1 cellular context compared by ENCODE assay signal in the genomic region with DNA sequence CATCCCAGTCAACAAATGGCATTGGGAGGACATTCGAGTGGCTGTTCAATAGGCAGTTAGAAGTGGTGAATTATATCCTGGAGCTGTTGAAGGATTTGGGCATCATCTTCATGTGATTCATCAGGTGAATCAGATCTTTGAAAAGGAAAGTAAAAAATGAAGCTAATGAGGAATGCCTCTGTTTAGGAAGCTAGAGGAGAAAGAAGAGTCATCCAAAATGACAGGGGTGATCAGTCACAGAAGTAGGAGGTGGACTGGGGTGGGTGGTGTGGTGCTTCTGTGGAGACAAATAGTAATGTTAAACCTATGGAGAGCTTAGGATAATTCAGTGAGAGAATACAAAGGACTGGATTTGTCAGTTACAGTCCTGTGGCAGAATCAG.
TF ChIP-seq lines count a peak whose summit lies in the region.

No MANE protein-coding gene starts in this region.

TF ChIP-seq in HEK293, 187 proteins besides CTCF, POLR2A, EP300 and RAD21 (continued from another document):
- no peak for TF ChIP-seq ZNF48 (tag by site-specific recombination; IDR thresholded peaks at IDR 0.05)
- TF ChIP-seq KLF8 (tag by site-specific recombination; IDR thresholded peaks at IDR 0.05) = no peak
- TF ChIP-seq, protein P1, sequence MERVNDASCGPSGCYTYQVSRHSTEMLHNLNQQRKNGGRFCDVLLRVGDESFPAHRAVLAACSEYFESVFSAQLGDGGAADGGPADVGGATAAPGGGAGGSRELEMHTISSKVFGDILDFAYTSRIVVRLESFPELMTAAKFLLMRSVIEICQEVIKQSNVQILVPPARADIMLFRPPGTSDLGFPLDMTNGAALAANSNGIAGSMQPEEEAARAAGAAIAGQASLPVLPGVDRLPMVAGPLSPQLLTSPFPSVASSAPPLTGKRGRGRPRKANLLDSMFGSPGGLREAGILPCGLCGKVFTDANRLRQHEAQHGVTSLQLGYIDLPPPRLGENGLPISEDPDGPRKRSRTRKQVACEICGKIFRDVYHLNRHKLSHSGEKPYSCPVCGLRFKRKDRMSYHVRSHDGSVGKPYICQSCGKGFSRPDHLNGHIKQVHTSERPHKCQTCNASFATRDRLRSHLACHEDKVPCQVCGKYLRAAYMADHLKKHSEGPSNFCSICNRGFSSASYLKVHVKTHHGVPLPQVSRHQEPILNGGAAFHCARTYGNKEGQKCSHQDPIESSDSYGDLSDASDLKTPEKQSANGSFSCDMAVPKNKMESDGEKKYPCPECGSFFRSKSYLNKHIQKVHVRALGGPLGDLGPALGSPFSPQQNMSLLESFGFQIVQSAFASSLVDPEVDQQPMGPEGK (tag by site-specific recombination; IDR thresholded peaks at IDR 0.05) = no peak
- TF ChIP-seq, protein P2, sequence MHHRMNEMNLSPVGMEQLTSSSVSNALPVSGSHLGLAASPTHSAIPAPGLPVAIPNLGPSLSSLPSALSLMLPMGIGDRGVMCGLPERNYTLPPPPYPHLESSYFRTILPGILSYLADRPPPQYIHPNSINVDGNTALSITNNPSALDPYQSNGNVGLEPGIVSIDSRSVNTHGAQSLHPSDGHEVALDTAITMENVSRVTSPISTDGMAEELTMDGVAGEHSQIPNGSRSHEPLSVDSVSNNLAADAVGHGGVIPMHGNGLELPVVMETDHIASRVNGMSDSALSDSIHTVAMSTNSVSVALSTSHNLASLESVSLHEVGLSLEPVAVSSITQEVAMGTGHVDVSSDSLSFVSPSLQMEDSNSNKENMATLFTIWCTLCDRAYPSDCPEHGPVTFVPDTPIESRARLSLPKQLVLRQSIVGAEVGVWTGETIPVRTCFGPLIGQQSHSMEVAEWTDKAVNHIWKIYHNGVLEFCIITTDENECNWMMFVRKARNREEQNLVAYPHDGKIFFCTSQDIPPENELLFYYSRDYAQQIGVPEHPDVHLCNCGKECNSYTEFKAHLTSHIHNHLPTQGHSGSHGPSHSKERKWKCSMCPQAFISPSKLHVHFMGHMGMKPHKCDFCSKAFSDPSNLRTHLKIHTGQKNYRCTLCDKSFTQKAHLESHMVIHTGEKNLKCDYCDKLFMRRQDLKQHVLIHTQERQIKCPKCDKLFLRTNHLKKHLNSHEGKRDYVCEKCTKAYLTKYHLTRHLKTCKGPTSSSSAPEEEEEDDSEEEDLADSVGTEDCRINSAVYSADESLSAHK (tag by site-specific recombination; IDR thresholded peaks at IDR 0.05) = no peak
- TF ChIP-seq SCRT2 (tag by site-specific recombination; IDR thresholded peaks at IDR 0.05) = peak; percentile 52
- TF ChIP-seq ZNF202 (tag by site-specific recombination; IDR thresholded peaks at IDR 0.05; ENCODE audit: borderline replicate concordance) = no peak
- no peak for TF ChIP-seq ZNF830 (tag by site-specific recombination; IDR thresholded peaks at IDR 0.05; ENCODE audit: low read depth)
- TF ChIP-seq, protein P3, sequence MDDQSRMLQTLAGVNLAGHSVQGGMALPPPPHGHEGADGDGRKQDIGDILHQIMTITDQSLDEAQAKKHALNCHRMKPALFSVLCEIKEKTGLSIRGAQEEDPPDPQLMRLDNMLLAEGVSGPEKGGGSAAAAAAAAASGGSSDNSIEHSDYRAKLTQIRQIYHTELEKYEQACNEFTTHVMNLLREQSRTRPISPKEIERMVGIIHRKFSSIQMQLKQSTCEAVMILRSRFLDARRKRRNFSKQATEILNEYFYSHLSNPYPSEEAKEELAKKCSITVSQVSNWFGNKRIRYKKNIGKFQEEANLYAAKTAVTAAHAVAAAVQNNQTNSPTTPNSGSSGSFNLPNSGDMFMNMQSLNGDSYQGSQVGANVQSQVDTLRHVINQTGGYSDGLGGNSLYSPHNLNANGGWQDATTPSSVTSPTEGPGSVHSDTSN (CRISPR knock-in tag; IDR thresholded peaks at IDR 0.05) = no peak
- TF ChIP-seq ZNF184 (tag by site-specific recombination; IDR thresholded peaks at IDR 0.05) = peak; percentile 12; the same call in 1 of the 2 replicates
- TF ChIP-seq ZIC2 (tag by site-specific recombination; IDR thresholded peaks at IDR 0.05) = no peak
- TF ChIP-seq OSR2 (tag by site-specific recombination; IDR thresholded peaks at IDR 0.05) = peak; percentile 58; the same call in 1 of the 2 replicates
